Comparison of ENCODE assay signal across 8 cellular contexts in the genomic region with DNA sequence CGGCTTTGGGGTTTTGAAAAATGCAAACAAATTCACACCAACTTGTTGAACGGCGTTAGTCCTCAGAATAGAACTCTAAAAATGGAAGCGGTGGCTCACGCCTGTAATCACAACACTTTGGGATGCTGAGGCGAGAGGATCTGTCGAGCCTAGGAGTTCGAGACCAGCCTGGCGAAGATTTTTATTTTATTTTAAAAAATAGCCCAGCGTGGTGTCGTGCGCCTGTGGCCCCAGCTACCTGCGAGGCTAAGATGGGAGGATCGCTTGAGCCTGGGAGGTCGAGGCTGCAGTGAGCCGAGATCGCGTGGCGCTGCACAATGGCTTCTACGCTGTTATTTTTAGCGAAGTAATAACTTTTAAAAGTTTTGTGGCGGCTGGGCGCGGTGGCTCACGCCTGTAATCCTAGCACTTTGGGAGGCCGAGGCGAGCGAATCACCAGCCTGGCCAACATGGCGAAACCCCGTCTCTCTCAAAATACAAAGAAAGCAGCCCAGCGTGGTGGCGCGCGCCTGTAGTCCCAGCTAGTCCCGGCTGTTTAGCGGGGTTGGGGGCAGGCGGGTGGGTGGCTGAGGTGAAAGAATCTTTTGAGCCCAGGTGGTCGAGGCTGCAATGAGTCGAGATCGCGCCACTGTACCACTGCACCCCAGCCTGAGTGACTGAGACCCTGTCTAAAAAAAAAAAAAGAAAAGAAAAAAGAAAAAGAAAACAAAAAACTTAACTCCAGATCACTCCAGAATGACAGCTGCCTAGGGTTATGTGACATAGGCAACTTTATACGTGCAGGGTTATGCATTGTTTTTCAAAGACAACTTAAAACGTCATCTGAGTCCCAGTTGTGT. TPM values are rescaled to one million over a fixed set of nuclear protein-coding genes. Genes with fewer than 3 reads are reported as not detected.
DNase-seq lines count a peak whose midpoint lies in the region; ATAC-seq and TF ChIP-seq lines count a peak whose summit lies in the region.

No MANE protein-coding gene starts in this region.

- CTCF ChIA-PET in activated naive CD4-positive, alpha-beta T cell treated with anti-CD3 and anti-CD28 coated beads, Interleukin-2, amount 10 ng/mL, durations not matched to agents 7 days and 5 days (lab: Charles Lee): interaction anchor here (0.8 to 2.1 kb wide), 6 partner anchors 10 to 46 kb away, joined by 3 to 8 read pairs (median 3); no protein-coding TSS in a partner anchor

- intact Hi-C loops in left ventricle myocardium inferior (cut with micrococcal nuclease) (no loop called here), sciatic nerve (cut with DNase I) (no loop called here)

- peak overlapping the region; percentile 86 for H3K27ac ChIP-seq in CD4-positive, CD25-positive, alpha-beta regulatory T cell (ENCODE audit: insufficient read depth, low read length, poor library complexity, severe bottlenecking)
- peak overlapping the region; percentile 98 for H3K27ac ChIP-seq in left ventricle myocardium inferior (replicated peaks)

- ATAC-seq in CD4-positive, CD25-positive, alpha-beta regulatory T cell (ENCODE audit: low read depth in 2 of 2): peak; percentile 12 to 18
- ATAC-seq in GM21717 (IDR thresholded peaks at IDR 0.05; ENCODE audit: unreplicated experiment): peak; percentile 13
- peak; percentile 21 for ATAC-seq in sciatic nerve

- peaks cover 7 to 63% (median 37%) of the 10 kb centered on the region in 4 donors for H3K4me1 Mint-ChIP-seq in CD4-positive, CD25-positive, alpha-beta regulatory T cell
- H3K4me1 Mint-ChIP-seq in activated naive CD4-positive, alpha-beta T cell treated with anti-CD3 and anti-CD28 coated beads, Interleukin-2, amount 10 ng/mL, durations not matched to agents 7 days and 5 days: peaks cover 60% of the 10 kb centered on the region

- DNase-seq in CD4-positive, CD25-positive, alpha-beta regulatory T cell: peak; percentile 4 to 61 (median 28)
- DNase-seq in NB4 (ENCODE audit: low read depth) (peak; percentile 57), left ventricle myocardium inferior (peak; percentile 37), sciatic nerve (ENCODE audit: low spot score) (peak; percentile 72), hepatic stellate cell (ENCODE audit: low spot score) (no peak), COLO829 (ENCODE audit: low spot score) (no peak)
- DNase-seq in activated naive CD4-positive, alpha-beta T cell treated with anti-CD3 and anti-CD28 coated beads, Interleukin-2, amount 10 ng/mL, durations not matched to agents 7 days and 5 days: peak; percentile 54

- H3K4me1 ChIP-seq in CD4-positive, CD25-positive, alpha-beta regulatory T cell (ENCODE audit: control insufficient read depth, insufficient read depth, low read length, poor library complexity, severe bottlenecking): peaks cover 39% of the 10 kb centered on the region
- peaks cover 67% of the 10 kb centered on the region for H3K4me1 ChIP-seq in left ventricle myocardium inferior

- no peaks in the 10 kb centered on the region for H3K9me3 Mint-ChIP-seq in CD4-positive, CD25-positive, alpha-beta regulatory T cell
- H3K9me3 Mint-ChIP-seq in activated naive CD4-positive, alpha-beta T cell treated with anti-CD3 and anti-CD28 coated beads, Interleukin-2, amount 10 ng/mL, durations not matched to agents 7 days and 5 days: no peaks in the 10 kb centered on the region

- TF ChIP-seq POLR2A in NB4 (IDR thresholded peaks at IDR 0.05; ENCODE audit: extremely low read depth, insufficient read length): no peak

- H3K27me3 ChIP-seq in CD4-positive, CD25-positive, alpha-beta regulatory T cell (ENCODE audit: control insufficient read depth, insufficient read depth, low read length): no peaks in the 10 kb centered on the region
- no peaks in the 10 kb centered on the region for H3K27me3 ChIP-seq in left ventricle myocardium inferior (ENCODE audit: low read depth)

- H3K36me3 ChIP-seq in CD4-positive, CD25-positive, alpha-beta regulatory T cell (ENCODE audit: control insufficient read depth, insufficient read depth, low read length): peaks cover 2% of the 10 kb centered on the region
- peaks cover 20% of the 10 kb centered on the region for H3K36me3 ChIP-seq in left ventricle myocardium inferior

- H3K4me3 ChIP-seq in CD4-positive, CD25-positive, alpha-beta regulatory T cell (ENCODE audit: low read depth, low read length): peak overlapping the region; percentile 81
- H3K4me3 ChIP-seq in NB4 (ENCODE audit: low read depth, low read length) (peak overlapping the region; percentile 59), left ventricle myocardium inferior (peak overlapping the region; percentile 84)

- peaks cover 9% of the 10 kb centered on the region for H3K36me3 Mint-ChIP-seq in CD4-positive, CD25-positive, alpha-beta regulatory T cell
- peaks cover 24% of the 10 kb centered on the region for H3K36me3 Mint-ChIP-seq in activated naive CD4-positive, alpha-beta T cell treated with anti-CD3 and anti-CD28 coated beads, Interleukin-2, amount 10 ng/mL, durations not matched to agents 7 days and 5 days

- H3K27ac Mint-ChIP-seq in CD4-positive, CD25-positive, alpha-beta regulatory T cell: peak overlapping the region; percentile 77 to 95 (median 89)
- peak overlapping the region; percentile 98 for H3K27ac Mint-ChIP-seq in activated naive CD4-positive, alpha-beta T cell treated with anti-CD3 and anti-CD28 coated beads, Interleukin-2, amount 10 ng/mL, durations not matched to agents 7 days and 5 days

- peak overlapping the region; percentile 93 to 97 (median 96) for H3K4me3 Mint-ChIP-seq in CD4-positive, CD25-positive, alpha-beta regulatory T cell
- peak overlapping the region; percentile 92 for H3K4me3 Mint-ChIP-seq in activated naive CD4-positive, alpha-beta T cell treated with anti-CD3 and anti-CD28 coated beads, Interleukin-2, amount 10 ng/mL, durations not matched to agents 7 days and 5 days

- TF ChIP-seq CTCF in NB4 (IDR thresholded peaks at IDR 0.05; ENCODE audit: low read depth, low read length) (no peak), left ventricle myocardium inferior (IDR thresholded peaks at IDR 0.05; ENCODE audit: borderline replicate concordance) (no peak)

- H3K27me3 Mint-ChIP-seq in CD4-positive, CD25-positive, alpha-beta regulatory T cell: no peaks in the 10 kb centered on the region
- no peaks in the 10 kb centered on the region for H3K27me3 Mint-ChIP-seq in activated naive CD4-positive, alpha-beta T cell treated with anti-CD3 and anti-CD28 coated beads, Interleukin-2, amount 10 ng/mL, durations not matched to agents 7 days and 5 days

- H3K9me3 ChIP-seq in CD4-positive, CD25-positive, alpha-beta regulatory T cell (ENCODE audit: control insufficient read depth in 2 of 2, low read length in 2 of 2): no peaks in the 10 kb centered on the region
- H3K9me3 ChIP-seq in left ventricle myocardium inferior (replicated peaks): no peaks in the 10 kb centered on the region

RNA-seq across cellular contexts. Expression of a gene that starts 0.8 kb away (rescaled TPM):
- total RNA-seq in CD4-positive, CD25-positive, alpha-beta regulatory T cell: 58.4 TPM
- polyA plus RNA-seq in CD4-positive, CD25-positive, alpha-beta regulatory T cell: 10 to 100 TPM; 72.0 to 93.1 (median 79.8) TPM
- total RNA-seq in left ventricle myocardium inferior (131 TPM), sciatic nerve (63.8 TPM)

RNA-seq across cellular contexts. Expression of a gene that starts 25.4 kb away (rescaled TPM):
- total RNA-seq in CD4-positive, CD25-positive, alpha-beta regulatory T cell: 13.2 TPM
- polyA plus RNA-seq in CD4-positive, CD25-positive, alpha-beta regulatory T cell: 1 to 10 TPM; 4.5 to 6.0 (median 5.4) TPM
- total RNA-seq in left ventricle myocardium inferior (5.6 TPM), sciatic nerve (12.5 TPM)

Comparison
In these comparisons a context has a peak if more than half of its experiments do, and no peak if none do; other contexts are left out.
1. DNase-seq: peak in CD4-positive, CD25-positive, alpha-beta regulatory T cell (3 of 3), NB4 (single experiment), activated naive CD4-positive, alpha-beta T cell treated with anti-CD3 and anti-CD28 coated beads, Interleukin-2, amount 10 ng/mL, durations not matched to agents 7 days and 5 days (single experiment), left ventricle myocardium inferior (single experiment) and sciatic nerve (single experiment); none in hepatic stellate cell (single experiment) and COLO829 (single experiment).
2. Peak in every context shown above with its lines, with median percentiles within 50 percentile points of each other: ATAC-seq and H3K4me3 ChIP-seq.